In the genomic region with DNA sequence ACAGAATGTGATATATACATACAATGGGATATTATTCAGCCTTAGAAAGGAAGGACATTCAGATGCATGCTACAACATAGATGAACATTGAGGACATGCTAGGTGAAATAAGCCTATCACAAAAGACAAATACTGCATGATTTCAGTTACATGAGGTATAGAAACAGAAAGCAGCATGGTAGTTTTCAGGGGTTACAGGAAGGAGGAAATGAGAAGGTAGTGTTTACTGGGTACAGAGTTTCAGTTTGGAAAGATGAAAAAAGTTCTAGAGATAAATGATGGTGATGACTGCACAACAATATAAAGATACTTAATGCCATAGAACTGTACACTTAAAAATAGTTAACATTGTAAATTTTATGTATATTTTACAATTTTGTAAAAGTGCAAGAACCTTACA, we compare ENCODE assay signal across 20 cellular contexts.
DNase-seq lines count a peak whose midpoint lies in the region; ATAC-seq and TF ChIP-seq lines count a peak whose summit lies in the region.
"Had no signal": no experiment of that assay in that cellular context is flagged by ENCODE, and none has a peak within 500 bp of the region (broad histone marks: within the 10 kb centered on the region; RNA-seq: fewer than 3 reads in every experiment).

No MANE protein-coding gene starts in this region.

- POLR2A ChIA-PET in T-cell (lab: Charles Lee) = no interaction called here

- ATAC-seq in GM18868 (IDR thresholded peaks at IDR 0.05; ENCODE audit: unreplicated experiment) (peak; percentile 78), GM21390 (IDR thresholded peaks at IDR 0.05; ENCODE audit: unreplicated experiment) (peak; percentile 92), HG03097 (IDR thresholded peaks at IDR 0.05; ENCODE audit: low FRiP score, unreplicated experiment) (peak; percentile 95), T-cell (replicated peaks in 1 of 4) (no peak)
- ATAC-seq: K562, right lobe of liver had no signal

- H3K36me3 ChIP-seq in Loucy (ENCODE audit: insufficient read depth, low read length) (no peaks in the 10 kb centered on the region), right atrium auricular region (no peaks in the 10 kb centered on the region)
- H3K36me3 ChIP-seq: right lobe of liver had no signal

- H3K9me3 Mint-ChIP-seq in T-cell = peaks cover 3 to 17% (median 9%) of the 10 kb centered on the region in 3 donors

- H3K27me3 Mint-ChIP-seq in T-cell = no peaks in the 10 kb centered on the region
- H3K27me3 Mint-ChIP-seq: B cell had no signal

- CTCF ChIA-PET in T-cell (lab: Charles Lee) = no interaction called here

- no peak overlapping the region for H3K9ac ChIP-seq in Loucy (ENCODE audit: low read depth, low read length, poor library complexity, severe bottlenecking)

- H2AFZ ChIP-seq in Loucy (ENCODE audit: low read length) = peak overlapping the region; percentile 79; the same call in 1 of the 2 replicates

- H3K9me3 ChIP-seq in Loucy (ENCODE audit: insufficient read depth, low read depth, low read length) (no peaks in the 10 kb centered on the region), right atrium auricular region (peaks cover 0 to 14% of the 10 kb centered on the region in 2 donors)
- H3K9me3 ChIP-seq: right lobe of liver had no signal

- H3K36me3 Mint-ChIP-seq in T-cell = no peaks in the 10 kb centered on the region
- H3K36me3 Mint-ChIP-seq: type B pancreatic cell had no signal

- H3K9me2 ChIP-seq in Loucy (replicated peaks; ENCODE audit: low read depth, low read length) = no peaks in the 10 kb centered on the region

- no peaks in the 10 kb centered on the region for H4K20me1 ChIP-seq in Loucy (ENCODE audit: insufficient read depth, low read length, poor library complexity, severe bottlenecking)

- H3K27me3 ChIP-seq in Loucy (ENCODE audit: insufficient read depth, low read length, poor library complexity, severe bottlenecking) (no peaks in the 10 kb centered on the region), right atrium auricular region (no peaks in the 10 kb centered on the region)
- H3K27me3 ChIP-seq: right lobe of liver had no signal

- TF ChIP-seq CTCF in Loucy (conservative IDR thresholded peaks at IDR 0.05; ENCODE audit: low read length) (no peak), right atrium auricular region (IDR thresholded peaks at IDR 0.05) (no peak)

- peak overlapping the region; percentile 22 for H3K4me2 ChIP-seq in Loucy (ENCODE audit: low read depth, low read length, poor library complexity, severe bottlenecking)

- H3K79me2 ChIP-seq in Loucy (ENCODE audit: insufficient read depth, low read length) = no peaks in the 10 kb centered on the region

- H3K27ac ChIP-seq in right atrium auricular region = no peak overlapping the region
- H3K27ac ChIP-seq: right lobe of liver had no signal

- no peak for DNase-seq in T-cell
- no peak for DNase-seq in right atrium auricular region (ENCODE audit: low spot score)
- no peak for DNase-seq in NCI-H1436 treated with DMSO at 0.1 percent for 48 hours (lab: John Stamatoyannopoulos, UW)
- no peak for DNase-seq in retina
- DNase-seq: activated CD4-positive, alpha-beta T cell treated with anti-CD3 and anti-CD28 coated beads for 1 hour; activated T-cell treated with anti-CD3 and anti-CD28 coated beads, Interleukin-2, amount 50 U/mL, for 1 hour; caudate nucleus; GOT3; NCI-H1694; NCI-H526 treated with DMSO at 0.1 percent for 48 hours; right lobe of liver; stimulated activated CD4-positive, alpha-beta T cell treated with anti-CD3 and anti-CD28 coated beads, Interleukin-2, amount 100 ng/mL, for 48 hours had no signal

- H3K4me3 ChIP-seq in Loucy (ENCODE audit: low read length, poor library complexity, severe bottlenecking) = no peak overlapping the region
- H3K4me3 ChIP-seq in right atrium auricular region = no peak overlapping the region
- H3K4me3 ChIP-seq: K562, right lobe of liver had no signal

- H3K4me1 Mint-ChIP-seq in T-cell = no peaks in the 10 kb centered on the region
- H3K4me1 Mint-ChIP-seq: B cell had no signal

- no peaks in the 10 kb centered on the region for H3F3A ChIP-seq in Loucy (ENCODE audit: low read depth)

- H3K4me3 Mint-ChIP-seq in T-cell = no peak overlapping the region
- H3K4me3 Mint-ChIP-seq: B cell, nephron, type B pancreatic cell had no signal

- no peaks in the 10 kb centered on the region for H3K4me1 ChIP-seq in Loucy (ENCODE audit: insufficient read depth, low read length, poor library complexity, severe bottlenecking)
- no peaks in the 10 kb centered on the region for H3K4me1 ChIP-seq in right atrium auricular region
- H3K4me1 ChIP-seq: right lobe of liver had no signal

- no peak overlapping the region for H3K27ac Mint-ChIP-seq in T-cell
- H3K27ac Mint-ChIP-seq: B cell, nephron, type B pancreatic cell had no signal

Comparison
In these comparisons a context has a peak if more than half of its experiments do, and no peak if none do; other contexts are left out.
1. ATAC-seq: peak in GM18868 (single experiment), GM21390 (single experiment) and HG03097 (single experiment); none in T-cell (0 of 4).